Comparison of ENCODE assay signal across 2 cellular contexts in genomic region chr5:135448071-135448704, GRCh38.
TF ChIP-seq lines count a peak whose summit lies in the region.

No MANE protein-coding gene starts in this region.

TF ChIP-seq in GM23338, 12 proteins besides CTCF, POLR2A, EP300 and RAD21:
- TF ChIP-seq JUNB (IDR thresholded peaks at IDR 0.05; ENCODE audit: unreplicated experiment) (no peak), EZH2 (IDR thresholded peaks at IDR 0.05; ENCODE audit: low read depth, unreplicated experiment) (no peak), NANOG (IDR thresholded peaks at IDR 0.05; ENCODE audit: borderline replicate concordance) (no peak)
TF ChIP-seq in GM23338: peak in this region for 0.

TF ChIP-seq in GM12878, 131 proteins besides CTCF, POLR2A, EP300 and RAD21:
- TF ChIP-seq EGR1 (IDR thresholded peaks at IDR 0.05; ENCODE audit: borderline replicate concordance in 1 of 2, low read depth in 2 of 2, low read length in 2 of 2) = peak in 1 of 2 experiments; percentile 33; a peak in 1 of 3 replicates
- TF ChIP-seq POU2F2 (IDR thresholded peaks at IDR 0.05; ENCODE audit: borderline replicate concordance, low read depth, low read length) = no peak
